In genomic region chr17:66054242-66054641, GRCh38 we compare ENCODE assay signal across 24 cellular contexts.
"Had no signal": no experiment of that assay in that cellular context is flagged by ENCODE, and none has a peak within 500 bp of the region (broad histone marks: within the 10 kb centered on the region; RNA-seq: fewer than 3 reads in every experiment).

No MANE protein-coding gene starts in this region.

- H3K79me2 ChIP-seq: hepatocyte had no signal

- H3K27me3 ChIP-seq: dorsolateral prefrontal cortex, esophagus muscularis mucosa, foreskin keratinocyte, gastroesophageal sphincter, heart left ventricle, hepatocyte had no signal

- H3K9me3 ChIP-seq: esophagus muscularis mucosa, gastroesophageal sphincter, lower lobe of right lung, mucosa of descending colon had no signal

- DNase-seq: dermis blood vessel endothelial cell; dorsolateral prefrontal cortex; effector CD4-positive, alpha-beta T cell; effector memory CD4-positive, alpha-beta T cell; foreskin keratinocyte; heart left ventricle; hypothalamus; immature natural killer cell; islet precursor cell; kidney; kidney glomerular epithelial cell; left colon; left ventricle myocardium superior; lower lobe of right lung; mesenchymal stem cell; mucosa of descending colon had no signal

- H3K4me2 ChIP-seq: hepatocyte had no signal

- ATAC-seq: foreskin keratinocyte, gastroesophageal sphincter, heart left ventricle, left colon, left lobe of liver, left ventricle myocardium superior, lower lobe of right lung, mucosa of descending colon had no signal

- H3K4me3 ChIP-seq: coronary artery, dorsolateral prefrontal cortex, esophagus muscularis mucosa, gastroesophageal sphincter, heart left ventricle, hepatocyte, lower lobe of right lung, mucosa of descending colon had no signal

- H3K27ac ChIP-seq: coronary artery, dorsolateral prefrontal cortex, esophagus muscularis mucosa, foreskin keratinocyte, gastroesophageal sphincter, heart left ventricle, hepatocyte, lower lobe of right lung had no signal

- H3K4me1 ChIP-seq: esophagus muscularis mucosa, foreskin keratinocyte, gastroesophageal sphincter, heart left ventricle, lower lobe of right lung had no signal

- FAIRE-seq: colon, endothelial cell of umbilical vein, frontal cortex, kidney had no signal

- H2AFZ ChIP-seq: hepatocyte had no signal
